In the genomic region with DNA sequence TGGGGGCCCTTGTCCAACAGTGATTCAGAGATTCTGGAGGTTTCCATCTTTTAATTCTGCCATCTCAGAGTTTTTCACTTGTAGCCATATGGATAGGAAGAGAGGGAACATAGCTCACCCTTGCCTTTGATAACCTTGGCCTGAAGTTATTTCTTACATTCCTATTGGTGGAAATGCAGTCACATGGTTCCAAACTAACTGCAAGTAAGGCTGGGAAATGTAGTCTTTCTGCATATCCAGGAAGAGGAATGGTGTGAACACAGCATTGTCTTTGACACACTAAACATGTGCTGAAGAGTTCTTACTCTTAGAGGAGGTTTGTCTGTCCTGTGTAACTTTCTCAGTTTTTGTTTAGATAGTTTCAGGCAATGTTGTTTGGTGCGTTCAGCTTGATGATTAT, we compare ENCODE assay signal across 7 cellular contexts.
A peak's percentile ranks its signal among the peaks of the same experiment; 100 is the strongest.
DNase-seq lines count a peak whose midpoint lies in the region; ATAC-seq, FAIRE-seq and TF ChIP-seq lines count a peak whose summit lies in the region.
"Not testable (repeated sequence)": the region's sequence is repeated elsewhere in the genome, so short reads cannot be mapped to it uniquely, and the experiment has no call there.

No MANE protein-coding gene starts in this region.

- H3K27me3 Mint-ChIP-seq in CD4-positive, CD25-positive, alpha-beta regulatory T cell; GM23338 (ENCODE audit: insufficient read depth, low read depth, poor library complexity): not testable (repeated sequence)

- not testable (repeated sequence) for H3K27me3 ChIP-seq in CD4-positive, CD25-positive, alpha-beta regulatory T cell (ENCODE audit: control insufficient read depth, insufficient read depth, low read length); GM23338 (ENCODE audit: insufficient read depth); small intestine (ENCODE audit: control insufficient read depth in 2 of 2, insufficient read depth in 2 of 2, low read length in 2 of 2)

- H3K27ac ChIP-seq in CD4-positive, CD25-positive, alpha-beta regulatory T cell (ENCODE audit: insufficient read depth, low read length, poor library complexity, severe bottlenecking); GM23338 (ENCODE audit: low read depth); small intestine (ENCODE audit: low read depth in 1 of 2, low read length in 1 of 2): not testable (repeated sequence)

- not testable (repeated sequence) for H3K4me1 ChIP-seq in CD4-positive, CD25-positive, alpha-beta regulatory T cell (ENCODE audit: control insufficient read depth, insufficient read depth, low read length, poor library complexity, severe bottlenecking); GM23338 (ENCODE audit: insufficient read depth); small intestine (ENCODE audit: control insufficient read depth in 2 of 2, insufficient read depth in 1 of 2, low read depth in 1 of 2, low read length in 1 of 2)

- DNase-seq in CD4-positive, CD25-positive, alpha-beta regulatory T cell, result peak in 2 of 3 donors; percentile 8 to 11
- not testable (repeated sequence) for DNase-seq in GM23338 (ENCODE audit: low spot score)
- DNase-seq in Jurkat, Clone E6-1 (ENCODE audit: low read depth, low spot score), result peak; percentile 48
- DNase-seq in NOMO-1 treated with DMSO at 0.1 percent for 48 hours (lab: John Stamatoyannopoulos, UW; ENCODE audit: unreplicated experiment) (peak; percentile 0), SKM-1 treated with dmso at 0.1 percent for 144 hours (lab: John Stamatoyannopoulos, UW; ENCODE audit: unreplicated experiment) (peak; percentile 6), small intestine (peak; percentile 14)
- DNase-seq in central memory CD4-positive, alpha-beta T cell, result peak; percentile 13

- not testable (repeated sequence) for H2AFZ ChIP-seq in GM23338

- not testable (repeated sequence) for H3K9me2 ChIP-seq in GM23338 (ENCODE audit: insufficient read depth)

- H3F3A ChIP-seq in GM23338 (replicated peaks; ENCODE audit: low read depth), result not testable (repeated sequence)

- H4K20me1 ChIP-seq in GM23338 (replicated peaks; ENCODE audit: insufficient read depth), result not testable (repeated sequence)

- not testable (repeated sequence) for H3K4me2 ChIP-seq in GM23338

- not testable (repeated sequence) for H3K4me3 Mint-ChIP-seq in CD4-positive, CD25-positive, alpha-beta regulatory T cell; GM23338

- not testable (repeated sequence) for H3K36me3 Mint-ChIP-seq in CD4-positive, CD25-positive, alpha-beta regulatory T cell; GM23338 (ENCODE audit: low read depth)

- not testable (repeated sequence) for H3K4me3 ChIP-seq in CD4-positive, CD25-positive, alpha-beta regulatory T cell (ENCODE audit: low read depth, low read length); GM23338; Jurkat, Clone E6-1 (ENCODE audit: low read length); small intestine (ENCODE audit: low read depth in 1 of 2, low read length in 2 of 2)

- not testable (repeated sequence) for H3K9me3 Mint-ChIP-seq in CD4-positive, CD25-positive, alpha-beta regulatory T cell; GM23338

- ATAC-seq in CD4-positive, CD25-positive, alpha-beta regulatory T cell (ENCODE audit: low read depth in 2 of 2); GM23338: not testable (repeated sequence)

- H3K79me2 ChIP-seq in GM23338 (replicated peaks; ENCODE audit: insufficient read depth), result not testable (repeated sequence)

- TF ChIP-seq CTCF in GM23338 (conservative IDR thresholded peaks at IDR 0.05; ENCODE audit: low read depth in 2 of 2), result not testable (repeated sequence)

- not testable (repeated sequence) for H3K36me3 ChIP-seq in CD4-positive, CD25-positive, alpha-beta regulatory T cell (ENCODE audit: control insufficient read depth, insufficient read depth, low read length); GM23338 (ENCODE audit: insufficient read depth); small intestine (ENCODE audit: control insufficient read depth in 2 of 2, insufficient read depth in 2 of 2, low read length in 2 of 2)

- not testable (repeated sequence) for H3K4me1 Mint-ChIP-seq in CD4-positive, CD25-positive, alpha-beta regulatory T cell; GM23338

- not testable (repeated sequence) for FAIRE-seq in small intestine (lab: Jason Lieb, UNC)

- 80 to 100% (median 93%) methylated on average over 1 of the region's 1 CpG for WGBS in small intestine, 3 donors

- H3K27ac Mint-ChIP-seq in CD4-positive, CD25-positive, alpha-beta regulatory T cell; GM23338: not testable (repeated sequence)

- H3K9me3 ChIP-seq in CD4-positive, CD25-positive, alpha-beta regulatory T cell (ENCODE audit: control insufficient read depth in 2 of 2, low read length in 2 of 2); small intestine (ENCODE audit: control insufficient read depth, low read depth): not testable (repeated sequence)

TF ChIP-seq in GM23338, 12 proteins besides CTCF, POLR2A, EP300 and RAD21:
- TF ChIP-seq, protein P1, sequence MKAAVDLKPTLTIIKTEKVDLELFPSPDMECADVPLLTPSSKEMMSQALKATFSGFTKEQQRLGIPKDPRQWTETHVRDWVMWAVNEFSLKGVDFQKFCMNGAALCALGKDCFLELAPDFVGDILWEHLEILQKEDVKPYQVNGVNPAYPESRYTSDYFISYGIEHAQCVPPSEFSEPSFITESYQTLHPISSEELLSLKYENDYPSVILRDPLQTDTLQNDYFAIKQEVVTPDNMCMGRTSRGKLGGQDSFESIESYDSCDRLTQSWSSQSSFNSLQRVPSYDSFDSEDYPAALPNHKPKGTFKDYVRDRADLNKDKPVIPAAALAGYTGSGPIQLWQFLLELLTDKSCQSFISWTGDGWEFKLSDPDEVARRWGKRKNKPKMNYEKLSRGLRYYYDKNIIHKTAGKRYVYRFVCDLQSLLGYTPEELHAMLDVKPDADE (IDR thresholded peaks at IDR 0.05), result 0 out of 2 replicates have a peak, but pooled peaks have one; percentile 29
